In genomic region chr2:225124311-225124832, GRCh38 we compare ENCODE assay signal across 13 cellular contexts.
DNase-seq lines count a peak whose midpoint lies in the region; ATAC-seq and TF ChIP-seq lines count a peak whose summit lies in the region.
"Had no signal": no experiment of that assay in that cellular context is flagged by ENCODE, and none has a peak within 500 bp of the region (broad histone marks: within the 10 kb centered on the region; RNA-seq: fewer than 3 reads in every experiment).

No MANE protein-coding gene starts in this region.

- H3K9me3 ChIP-seq in MG63 (peaks cover 4% of the 10 kb centered on the region; the same call in 1 of the 2 replicates), vagina (no peaks in the 10 kb centered on the region)
- H3K9me3 ChIP-seq: BE2C, HAP-1, SK-N-SH had no signal

- no peaks in the 10 kb centered on the region for H3K36me3 ChIP-seq in MG63
- H3K36me3 ChIP-seq in vagina = no peaks in the 10 kb centered on the region
- H3K36me3 ChIP-seq: BE2C, HAP-1 had no signal

- DNase-seq in MG63 (peak; percentile 46), NCI-H1417 treated with DMSO at 0.1 percent for 48 hours (lab: John Stamatoyannopoulos, UW) (peak; percentile 50), NCI-H748 treated with DMSO at 0.1 percent for 48 hours (lab: John Stamatoyannopoulos, UW) (peak; percentile 72), fibroblast of the aortic adventitia (ENCODE audit: low read depth) (peak; percentile 55), vagina (ENCODE audit: extremely low spot score in 2 of 2) (no peak), HEK293T (ENCODE audit: extremely low spot score) (no peak)
- DNase-seq: BE2C; CD4-positive, alpha-beta memory T cell; NCI-H446 treated with DMSO at 0.1 percent for 48 hours; NK-92 treated with Interleukin-12 subunit alpha and Interleukin-12 subunit beta, amount 100 ng/mL, for 24 hours; SK-N-SH had no signal

- no peak overlapping the region for H3K27ac ChIP-seq in vagina

- ATAC-seq in HG03432 (IDR thresholded peaks at IDR 0.05; ENCODE audit: unreplicated experiment) = no peak

- H3K4me3 ChIP-seq in MG63 (no peak overlapping the region), fibroblast of the aortic adventitia (ENCODE audit: low read depth, low read length) (no peak overlapping the region), vagina (no peak overlapping the region)
- H3K4me3 ChIP-seq: HAP-1 had no signal

- CTCF ChIA-PET in HEK293T (lab: Yijun Ruan, JAX) = no interaction called here

- TF ChIP-seq POLR2A in vagina (IDR thresholded peaks at IDR 0.05) = no peak

- H3K27me3 ChIP-seq in MG63 = no peaks in the 10 kb centered on the region
- H3K27me3 ChIP-seq in vagina = no peaks in the 10 kb centered on the region
- H3K27me3 ChIP-seq: BE2C had no signal

- intact Hi-C loops in vagina (cut with DNase I) = loop anchor here (10.0 kb wide), 1 partner anchor 530 kb away; no protein-coding TSS in a partner anchor

- POLR2A ChIA-PET in HEK293T (lab: Yijun Ruan, JAX) = no interaction called here

- TF ChIP-seq CTCF in fibroblast of the aortic adventitia (IDR thresholded peaks at IDR 0.05; ENCODE audit: insufficient read depth, low read length) (no peak), vagina (IDR thresholded peaks at IDR 0.05) (no peak)

- H3K4me1 ChIP-seq in vagina = no peaks in the 10 kb centered on the region
- H3K4me1 ChIP-seq: BE2C, HAP-1 had no signal

TF ChIP-seq in HEK293T, 16 proteins besides CTCF, POLR2A, EP300 and RAD21:
- no peak for TF ChIP-seq NFRKB (IDR thresholded peaks at IDR 0.05)
- TF ChIP-seq TARDBP (IDR thresholded peaks at IDR 0.05) = no peak
- no peak for TF ChIP-seq CTBP1 (IDR thresholded peaks at IDR 0.05; ENCODE audit: borderline replicate concordance)
- no peak for TF ChIP-seq ELF4 (IDR thresholded peaks at IDR 0.05)
- no peak for TF ChIP-seq PKNOX1 (IDR thresholded peaks at IDR 0.05)
- no peak for TF ChIP-seq FOXM1 (IDR thresholded peaks at IDR 0.05; ENCODE audit: borderline replicate concordance)
- no peak for TF ChIP-seq LEF1 (IDR thresholded peaks at IDR 0.05; ENCODE audit: borderline replicate concordance)
- TF ChIP-seq ARNT (IDR thresholded peaks at IDR 0.05) = no peak
- no peak for TF ChIP-seq FOXA1 (IDR thresholded peaks at IDR 0.05)
- TF ChIP-seq L3MBTL2 (conservative IDR thresholded peaks at IDR 0.05) = no peak
- no peak for TF ChIP-seq BHLHE40 (IDR thresholded peaks at IDR 0.05; ENCODE audit: borderline replicate concordance)
- no peak for TF ChIP-seq SP1 (IDR thresholded peaks at IDR 0.05)
- no peak for TF ChIP-seq FOXK2 (IDR thresholded peaks at IDR 0.05)
- TF ChIP-seq ZNF384 (IDR thresholded peaks at IDR 0.05) = no peak
- no peak for TF ChIP-seq SUZ12 (IDR thresholded peaks at IDR 0.05)
- TF ChIP-seq HDGF (IDR thresholded peaks at IDR 0.05; ENCODE audit: borderline replicate concordance) = no peak

Comparison
In these comparisons a context has a peak if more than half of its experiments do, and no peak if none do; other contexts are left out.
1. DNase-seq: peak in MG63 (single experiment), NCI-H1417 treated with DMSO at 0.1 percent for 48 hours (single experiment), NCI-H748 treated with DMSO at 0.1 percent for 48 hours (single experiment) and fibroblast of the aortic adventitia (single experiment); none in vagina (0 of 2) and HEK293T (single experiment).